Comparison of ENCODE assay signal across 13 cellular contexts in the genomic region with DNA sequence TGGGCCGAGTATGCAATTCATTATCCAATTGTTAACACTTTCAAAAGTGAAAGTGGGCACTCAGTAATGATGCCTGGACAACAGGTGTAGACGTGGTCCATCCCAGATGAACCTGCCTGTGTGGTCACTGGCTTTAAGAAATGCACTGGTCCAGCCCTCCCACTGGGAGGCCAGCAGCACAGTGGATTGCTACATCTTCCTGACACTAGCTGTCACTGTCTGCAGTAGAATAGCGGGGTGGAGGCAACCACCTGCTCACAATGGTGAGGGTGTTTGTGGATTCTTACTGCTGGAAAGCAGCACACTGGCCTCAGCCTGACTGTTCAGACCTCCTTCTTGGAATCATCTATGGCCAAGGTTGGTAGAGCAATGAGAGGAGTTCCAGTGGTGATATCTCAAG.
DNase-seq lines count a peak whose midpoint lies in the region; ATAC-seq, FAIRE-seq and TF ChIP-seq lines count a peak whose summit lies in the region.
"Had no signal": no experiment of that assay in that cellular context is flagged by ENCODE, and none has a peak within 500 bp of the region (broad histone marks: within the 10 kb centered on the region; RNA-seq: fewer than 3 reads in every experiment).

No MANE protein-coding gene starts in this region.

- peaks cover 0 to 57% of the 10 kb centered on the region in 2 donors for H3K4me1 ChIP-seq in right atrium auricular region

- H3K27ac ChIP-seq in right atrium auricular region: peak overlapping the region; percentile 4 to 86
- H3K27ac ChIP-seq: thyroid gland had no signal

- in situ Hi-C loops in KBM-7 (cut with MboI; ENCODE audit: low pct_unique_long_range_greater_than_20kb, low sequenced_read_pairs): no loop called here

- H3K36me3 ChIP-seq in right atrium auricular region: no peaks in the 10 kb centered on the region
- H3K36me3 ChIP-seq: thyroid gland had no signal

- intact Hi-C loops in Right ventricle myocardium superior (cut with DNase I): no loop called here

- H3K9me3 ChIP-seq in right atrium auricular region: no peaks in the 10 kb centered on the region
- H3K9me3 ChIP-seq: thyroid gland had no signal

- TF ChIP-seq CTCF in right atrium auricular region (IDR thresholded peaks at IDR 0.05): peak in 1 of 2 donors; percentile 49

- FAIRE-seq in urothelium cell line (lab: Jason Lieb, UNC): no peak
- FAIRE-seq: GM12878 had no signal

- H3K4me3 ChIP-seq in right atrium auricular region: no peak overlapping the region
- H3K4me3 ChIP-seq: GM12878, thyroid gland had no signal

- DNase-seq in right atrium auricular region (ENCODE audit: low spot score) (no peak), Right ventricle myocardium superior (no peak), SHP77 (lab: John Stamatoyannopoulos, UW) (peak; percentile 72 to 79), medulla oblongata (ENCODE audit: extremely low spot score) (peak; percentile 54), KBM-7 (no peak), kidney tubule cell (ENCODE audit: low spot score) (no peak), urothelium cell line (ENCODE audit: low spot score) (no peak)
- DNase-seq: DMS 273 treated with DMSO at 0.1 percent for 48 hours, T-helper 9 cell, thyroid gland had no signal

- ATAC-seq in Right ventricle myocardium superior (ENCODE audit: poor library complexity) (no peak), GM21423 (IDR thresholded peaks at IDR 0.05; ENCODE audit: unreplicated experiment) (no peak)
- ATAC-seq: activated T-helper 17 cell treated with anti-CD3 and anti-CD28 coated beads, Interleukin-2, amount 50 U/mL, for 72 hours; GM12878 had no signal

- H3K27me3 ChIP-seq in right atrium auricular region: no peaks in the 10 kb centered on the region
- H3K27me3 ChIP-seq: thyroid gland had no signal

Comparison
In these comparisons a context has a peak if more than half of its experiments do, and no peak if none do; other contexts are left out.
1. DNase-seq: peak in SHP77 (2 of 2) and medulla oblongata (single experiment); none in right atrium auricular region (single experiment), Right ventricle myocardium superior (single experiment), KBM-7 (single experiment), kidney tubule cell (single experiment) and urothelium cell line (single experiment).